ENCODE assay signal across 1 cellular context in genomic region chr13:59946924-59947323, GRCh38.
TF ChIP-seq lines count a peak whose summit lies in the region.

No MANE protein-coding gene starts in this region.

TF ChIP-seq in GM23338, 12 proteins besides CTCF, POLR2A, EP300 and RAD21 (continued from another document):
- TF ChIP-seq POLR2AphosphoS5 (IDR thresholded peaks at IDR 0.05; ENCODE audit: low read depth) (no peak), ZNF331 (CRISPR knock-in tag; IDR thresholded peaks at IDR 0.05; ENCODE audit: low read depth) (no peak), JUNB (IDR thresholded peaks at IDR 0.05; ENCODE audit: unreplicated experiment) (no peak), REST (IDR thresholded peaks at IDR 0.05; ENCODE audit: unreplicated experiment) (no peak), ETS1 (IDR thresholded peaks at IDR 0.05) (no peak)
